In the genomic region with DNA sequence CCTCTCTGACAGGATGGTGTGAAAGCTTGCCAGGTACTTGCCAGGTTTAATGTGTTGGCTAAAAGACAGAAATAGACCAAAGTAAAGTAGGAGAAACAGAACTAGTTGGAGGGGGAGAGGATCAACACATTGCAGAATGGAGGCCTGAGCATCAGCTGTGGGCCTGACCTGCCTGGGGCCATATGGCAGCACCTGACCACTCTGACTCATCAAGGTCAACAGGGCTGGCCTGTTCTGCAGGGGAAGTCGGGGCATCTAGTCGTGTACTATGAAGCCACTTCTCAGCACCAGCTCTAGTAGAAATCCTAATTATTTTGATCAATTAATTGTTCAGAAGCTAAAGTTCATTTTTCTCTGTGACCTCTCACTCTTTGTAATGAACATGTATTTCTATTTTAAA, we compare ENCODE assay signal across 34 cellular contexts. TPM values are rescaled to one million over a fixed set of nuclear protein-coding genes. Genes with fewer than 3 reads are reported as not detected.
DNase-seq lines count a peak whose midpoint lies in the region; ATAC-seq and TF ChIP-seq lines count a peak whose summit lies in the region.
"Had no signal": no experiment of that assay in that cellular context is flagged by ENCODE, and none has a peak within 500 bp of the region (broad histone marks: within the 10 kb centered on the region; RNA-seq: fewer than 3 reads in every experiment).

No MANE protein-coding gene starts in this region.

- no peak overlapping the region for H3K4me3 ChIP-seq in left ventricle myocardium inferior
- H3K4me3 ChIP-seq: A549, esophagus squamous epithelium, neural progenitor cell, pancreas, skin epidermis, testis had no signal

- H3K27ac ChIP-seq in left ventricle myocardium inferior (replicated peaks): no peak overlapping the region
- H3K27ac ChIP-seq: A549, esophagus squamous epithelium, neural progenitor cell, pancreas, skin epidermis, testis had no signal

- H3K27ac Mint-ChIP-seq in T-helper 17 cell: peak overlapping the region; percentile 8
- H3K27ac Mint-ChIP-seq: activated naive CD8-positive, alpha-beta T cell treated with anti-CD3 and anti-CD28 coated beads, Interleukin-2, amount 10 ng/mL, durations not matched to agents 7 days and 5 days; dendritic cell treated with granulocyte-macrophage colony-stimulating factor and Interleukin-4, amounts not matched to agents 40 ng/mL and 50 ng/mL, for 4 days; neural progenitor cell had no signal

- no peak for DNase-seq in left ventricle myocardium superior
- no peak for DNase-seq in left ventricle myocardium inferior
- no peak for DNase-seq in T-helper 17 cell
- DNase-seq in islet precursor cell: peak; percentile 88
- DNase-seq in dermis blood vessel endothelial cell: no peak
- no peak for DNase-seq in stimulated activated CD4-positive, alpha-beta T cell treated with anti-CD3 and anti-CD28 coated beads, Interleukin-4, amount 100 ng/mL, for 4 hours
- DNase-seq: activated CD4-positive, alpha-beta T cell treated with anti-CD3 and anti-CD28 coated beads, Interleukin-2, amount 50 U/mL, for 1 hour; activated CD4-positive, CD25-positive, alpha-beta regulatory T cell; activated gamma-delta T cell; activated naive CD8-positive, alpha-beta T cell treated with anti-CD3 and anti-CD28 coated beads, Interleukin-2, amount 10 ng/mL, durations not matched to agents 7 days and 5 days; activated T-cell treated with anti-CD3 and anti-CD28 coated beads, Interleukin-2, amount 50 U/mL, for 1 hour; aorta; esophagus squamous epithelium; foreskin melanocyte; H9; KG1; mesenchymal stem cell; MM.1S; NCI-H1417; NCI-H2081 treated with DMSO at 0.1 percent for 48 hours; NCI-H2227 treated with DMSO at 0.1 percent for 48 hours; NCI-H526 treated with DMSO at 0.1 percent for 48 hours; pancreas; retina; stimulated activated naive CD4-positive, alpha-beta T cell; testis had no signal

- ATAC-seq in left ventricle myocardium superior: peak; percentile 55
- no peak for ATAC-seq in T-helper 17 cell
- no peak for ATAC-seq in GM18520 (IDR thresholded peaks at IDR 0.05; ENCODE audit: unreplicated experiment)
- ATAC-seq in HG02884 (IDR thresholded peaks at IDR 0.05; ENCODE audit: unreplicated experiment): no peak
- ATAC-seq: A549 had no signal

- H3K36me3 Mint-ChIP-seq in T-helper 17 cell (ENCODE audit: low read depth): peaks cover 3% of the 10 kb centered on the region

- H3K9me3 ChIP-seq in left ventricle myocardium inferior (replicated peaks) (no peaks in the 10 kb centered on the region), T-helper 17 cell (ENCODE audit: control insufficient read depth, low read length, poor library complexity, severe bottlenecking) (no peaks in the 10 kb centered on the region)
- H3K9me3 ChIP-seq: A549, esophagus squamous epithelium, pancreas, testis had no signal

- peaks cover 21% of the 10 kb centered on the region for H3K4me1 ChIP-seq in left ventricle myocardium inferior
- H3K4me1 ChIP-seq: A549, neural progenitor cell, pancreas, testis had no signal

- H3K27me3 ChIP-seq in left ventricle myocardium inferior (ENCODE audit: low read depth): no peaks in the 10 kb centered on the region
- H3K27me3 ChIP-seq: esophagus squamous epithelium, neural progenitor cell, pancreas, testis had no signal

- H3K36me3 ChIP-seq in left ventricle myocardium inferior: peaks cover 14% of the 10 kb centered on the region
- H3K36me3 ChIP-seq: pancreas had no signal

- TF ChIP-seq CTCF in left ventricle myocardium inferior (IDR thresholded peaks at IDR 0.05; ENCODE audit: borderline replicate concordance): no peak

- H3K4me1 Mint-ChIP-seq in T-helper 17 cell: peaks cover 7% of the 10 kb centered on the region
- H3K4me1 Mint-ChIP-seq: H9, neural progenitor cell had no signal

- no peaks in the 10 kb centered on the region for H3K27me3 Mint-ChIP-seq in T-helper 17 cell
- H3K27me3 Mint-ChIP-seq: activated naive CD8-positive, alpha-beta T cell treated with anti-CD3 and anti-CD28 coated beads, Interleukin-2, amount 10 ng/mL, durations not matched to agents 7 days and 5 days; dendritic cell treated with granulocyte-macrophage colony-stimulating factor and Interleukin-4, amounts not matched to agents 40 ng/mL and 50 ng/mL, for 4 days had no signal

- intact Hi-C loops in left ventricle myocardium superior (cut with micrococcal nuclease) (no loop called here), left ventricle myocardium inferior (cut with micrococcal nuclease) (no loop called here)

- H3K4me3 Mint-ChIP-seq in T-helper 17 cell: no peak overlapping the region
- H3K4me3 Mint-ChIP-seq: activated naive CD8-positive, alpha-beta T cell treated with anti-CD3 and anti-CD28 coated beads, Interleukin-2, amount 10 ng/mL, durations not matched to agents 7 days and 5 days; dendritic cell treated with granulocyte-macrophage colony-stimulating factor and Interleukin-4, amounts not matched to agents 40 ng/mL and 50 ng/mL, for 4 days; H9; neural progenitor cell had no signal

RNA-seq across cellular contexts. Expression of gene NOSTRIN, which starts 35.8 kb away (rescaled TPM):
- 11.5 TPM for total RNA-seq in left ventricle myocardium superior
- total RNA-seq in left ventricle myocardium inferior: 14.7 TPM
- total RNA-seq in T-helper 17 cell: not detected
- 4.5 and 34.9 TPM in 2 replicates for total RNA-seq in dermis blood vessel endothelial cell
- total RNA-seq: activated naive CD8-positive, alpha-beta T cell treated with anti-CD3 and anti-CD28 coated beads, Interleukin-2, amount 10 ng/mL, durations not matched to agents 7 days and 5 days; H9; myocyte; T-helper 1 cell treated with Interleukin-12 subunit alpha and Interleukin-12 subunit beta and Interleukin-4 antibody, amounts not matched to agents 30 ng/mL and 1 ng/mL, for 36 hours had no signal
